31 cellular contexts compared by ENCODE assay signal in genomic region chr10:131169146-131169545, GRCh38.
"Had no signal": no experiment of that assay in that cellular context is flagged by ENCODE, and none has a peak within 500 bp of the region (broad histone marks: within the 10 kb centered on the region; RNA-seq: fewer than 3 reads in every experiment).

No MANE protein-coding gene starts in this region.

- H3K36me3 ChIP-seq: esophagus squamous epithelium, heart right ventricle, left lung, neural progenitor cell, ovary, right lobe of liver, thoracic aorta, transverse colon, upper lobe of right lung, vagina had no signal

- H3K36me3 Mint-ChIP-seq: naive thymus-derived CD4-positive, alpha-beta T cell; neural progenitor cell; stimulated activated effector memory CD8-positive, alpha-beta T cell treated with anti-CD3 and anti-CD28 coated beads, Interleukin-12 subunit alpha, Interleukin-12 subunit beta, amount 100 ng/mL, for 72 hours had no signal

- H3K27ac Mint-ChIP-seq: effector memory CD8-positive, alpha-beta T cell; naive thymus-derived CD4-positive, alpha-beta T cell; nephron; neural progenitor cell; stimulated activated effector memory CD8-positive, alpha-beta T cell treated with anti-CD3 and anti-CD28 coated beads, Interleukin-12 subunit alpha, Interleukin-12 subunit beta, amount 100 ng/mL, for 72 hours had no signal

- H3K9me3 Mint-ChIP-seq: effector memory CD8-positive, alpha-beta T cell; naive thymus-derived CD4-positive, alpha-beta T cell; nephron; neural progenitor cell; stimulated activated effector memory CD8-positive, alpha-beta T cell treated with anti-CD3 and anti-CD28 coated beads, Interleukin-12 subunit alpha, Interleukin-12 subunit beta, amount 100 ng/mL, for 72 hours had no signal

- H3K4me3 ChIP-seq: coronary artery, esophagus squamous epithelium, heart right ventricle, left lung, neural progenitor cell, ovary, right lobe of liver, smooth muscle cell, thoracic aorta, transverse colon, upper lobe of right lung, vagina had no signal

- H2AFZ ChIP-seq: neural progenitor cell had no signal

- H3K4me1 Mint-ChIP-seq: naive thymus-derived CD4-positive, alpha-beta T cell; stimulated activated effector memory CD8-positive, alpha-beta T cell treated with anti-CD3 and anti-CD28 coated beads, Interleukin-12 subunit alpha, Interleukin-12 subunit beta, amount 100 ng/mL, for 72 hours had no signal

- H3K27me3 Mint-ChIP-seq: effector memory CD8-positive, alpha-beta T cell; naive thymus-derived CD4-positive, alpha-beta T cell had no signal

- ATAC-seq: effector memory CD8-positive, alpha-beta T cell; heart right ventricle; left cardiac atrium; left lung; naive thymus-derived CD4-positive, alpha-beta T cell had no signal

- H3K4me1 ChIP-seq: esophagus squamous epithelium, heart right ventricle, left lung, neural progenitor cell, right lobe of liver, transverse colon, upper lobe of right lung, vagina had no signal

- H3K4me2 ChIP-seq: neural progenitor cell, smooth muscle cell had no signal

- H3K27ac ChIP-seq: coronary artery, esophagus squamous epithelium, heart right ventricle, left lung, neural progenitor cell, ovary, right lobe of liver, thoracic aorta, transverse colon, upper lobe of right lung, vagina had no signal

- DNase-seq: dermis blood vessel endothelial cell; effector memory CD8-positive, alpha-beta T cell; erythroblast; esophagus squamous epithelium; foreskin melanocyte; glutamatergic neuron; heart right ventricle; hippocampal formation; left cardiac atrium; left lung; mesenchymal stem cell; midbrain; naive thymus-derived CD4-positive, alpha-beta T cell; nucleus accumbens; ovary; posterior cingulate gyrus; retina; stimulated activated CD4-positive, alpha-beta T cell treated with anti-CD3 and anti-CD28 coated beads, Interleukin-2, amount 100 ng/mL, for 24 hours; stimulated activated CD4-positive, alpha-beta T cell treated with anti-CD3 and anti-CD28 coated beads, Interleukin-4, amount 100 ng/mL, for 24 hours; stimulated activated naive CD4-positive, alpha-beta T cell treated with Interleukin-2 at 50 U/mL for 16 hours; substantia nigra; transverse colon; upper lobe of right lung had no signal

- H3K9me3 ChIP-seq: esophagus squamous epithelium, heart right ventricle, left lung, ovary, right lobe of liver, thoracic aorta, transverse colon, upper lobe of right lung, vagina had no signal

- H3K4me3 Mint-ChIP-seq: effector memory CD8-positive, alpha-beta T cell; naive thymus-derived CD4-positive, alpha-beta T cell; nephron; neural progenitor cell; stimulated activated effector memory CD8-positive, alpha-beta T cell treated with anti-CD3 and anti-CD28 coated beads, Interleukin-12 subunit alpha, Interleukin-12 subunit beta, amount 100 ng/mL, for 72 hours had no signal

- H3K27me3 ChIP-seq: esophagus squamous epithelium, neural progenitor cell, ovary, right lobe of liver, transverse colon, vagina had no signal

- H3K9ac ChIP-seq: neural progenitor cell had no signal
